ENCODE assay signal across 8 cellular contexts in the genomic region with DNA sequence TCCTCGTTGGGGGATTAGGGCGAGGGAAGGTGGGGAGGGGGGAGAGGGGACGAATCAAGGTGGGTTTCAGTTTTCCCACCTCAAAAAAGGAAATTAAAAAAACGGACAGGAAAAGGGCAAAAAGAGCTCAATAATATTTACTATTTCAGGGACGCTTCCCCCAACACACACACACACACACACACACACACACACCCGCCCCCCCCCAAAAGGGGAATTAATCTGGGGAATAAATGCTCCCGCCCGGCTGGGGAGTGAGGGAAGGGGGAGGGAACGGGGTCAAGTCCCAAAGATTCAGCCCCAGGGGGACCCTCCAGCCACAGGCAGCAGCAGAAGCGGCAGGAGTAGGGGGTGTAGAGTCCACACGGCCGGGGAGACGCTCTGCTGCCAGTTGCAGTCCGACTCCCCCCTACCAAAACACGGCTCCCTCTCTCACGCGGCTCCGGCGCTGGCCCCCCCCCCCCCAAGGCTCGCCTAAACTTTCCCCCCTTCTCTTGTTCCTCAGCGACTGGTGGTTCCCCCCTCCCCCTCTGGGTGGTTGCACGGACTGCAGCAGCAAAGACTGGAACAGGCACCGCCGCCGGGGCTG. TPM values are rescaled to one million over a fixed set of nuclear protein-coding genes. Genes with fewer than 3 reads are reported as not detected.
DNase-seq lines count a peak whose midpoint lies in the region; ATAC-seq, FAIRE-seq and TF ChIP-seq lines count a peak whose summit lies in the region.

No MANE protein-coding gene starts in this region.

- H3K9me3 ChIP-seq in keratinocyte (ENCODE audit: control insufficient read depth, low read depth, low read length) (no peaks in the 10 kb centered on the region), stomach smooth muscle (ENCODE audit: control insufficient read depth in 2 of 2, low read length in 2 of 2) (no peaks in the 10 kb centered on the region)

- peaks cover 7% of the 10 kb centered on the region for H4K20me1 ChIP-seq in keratinocyte (ENCODE audit: control insufficient read depth, extremely low read depth, insufficient read depth, low read length)

- dilution Hi-C loops in keratinocyte (cut with MboI; ENCODE audit: extremely low pct_ligation_motif_present, low sequenced_read_pairs), result no loop called here

- TF ChIP-seq CTCF in keratinocyte (optimal IDR thresholded peaks at IDR 0.05 in 1 of 3, IDR thresholded peaks at IDR 0.05 in 1 of 3, conservative IDR thresholded peaks at IDR 0.05 in 1 of 3; ENCODE audit: extremely low read depth in 1 of 3, insufficient read depth in 2 of 3, low read length in 3 of 3), result no peak

- H3K4me3 ChIP-seq in keratinocyte (ENCODE audit: control insufficient read depth in 2 of 3, extremely low read depth in 1 of 3, insufficient read depth in 2 of 3, low read depth in 1 of 3, low read length in 3 of 3) (peak overlapping the region; percentile 72 to 95 (median 92)), stomach smooth muscle (ENCODE audit: low read length in 2 of 2) (peak overlapping the region; percentile 81 to 95)

- H3K9ac ChIP-seq in keratinocyte (ENCODE audit: control insufficient read depth, extremely low read depth, insufficient read depth, low read length), result peak overlapping the region; percentile 93
- peak overlapping the region; percentile 89 to 95 for H3K9ac ChIP-seq in stomach smooth muscle (ENCODE audit: low read length in 2 of 2)

- H3K27me3 ChIP-seq in keratinocyte (ENCODE audit: control insufficient read depth, extremely low read depth, insufficient read depth, low read length), result no peaks in the 10 kb centered on the region
- H3K27me3 ChIP-seq in stomach smooth muscle (ENCODE audit: control insufficient read depth in 1 of 2, insufficient read depth in 2 of 2, low read length in 2 of 2), result no peaks in the 10 kb centered on the region

- FAIRE-seq in keratinocyte (lab: Jason Lieb, UNC), result no peak

- H3K4me1 Mint-ChIP-seq in activated CD4-positive, alpha-beta T cell treated with anti-CD3 and anti-CD28 coated beads, Interleukin-2, amount 10 ng/mL, durations not matched to agents 7 days and 5 days, result peaks cover 31% of the 10 kb centered on the region
- peaks cover 25% of the 10 kb centered on the region for H3K4me1 Mint-ChIP-seq in activated T-helper 2 cell treated with anti-CD3 and anti-CD28 coated beads, Interferon-gamma antibody, Interleukin-2, Interleukin-4, amounts not matched to agents 10 μg/mL and 5 μg/mL and 100 μg/mL, durations not matched to agents 14 hours and 24 hours and 36 hours (ENCODE audit: low read depth)

- no peaks in the 10 kb centered on the region for H3K27me3 Mint-ChIP-seq in activated CD4-positive, alpha-beta T cell treated with anti-CD3 and anti-CD28 coated beads, Interleukin-2, amount 10 ng/mL, durations not matched to agents 7 days and 5 days
- H3K27me3 Mint-ChIP-seq in activated T-helper 2 cell treated with anti-CD3 and anti-CD28 coated beads, Interferon-gamma antibody, Interleukin-2, Interleukin-4, amounts not matched to agents 10 μg/mL and 5 μg/mL and 100 μg/mL, durations not matched to agents 14 hours and 24 hours and 36 hours (ENCODE audit: low read depth), result no peaks in the 10 kb centered on the region

- H3K36me3 ChIP-seq in keratinocyte (ENCODE audit: control insufficient read depth in 2 of 2, extremely low read depth in 1 of 2, insufficient read depth in 2 of 2, low read length in 2 of 2), result no peaks in the 10 kb centered on the region
- no peaks in the 10 kb centered on the region for H3K36me3 ChIP-seq in stomach smooth muscle (ENCODE audit: control insufficient read depth in 2 of 2, insufficient read depth in 2 of 2, low read length in 2 of 2)

- no peak for ATAC-seq in GM18909 (IDR thresholded peaks at IDR 0.05; ENCODE audit: poor library complexity, unreplicated experiment)
- ATAC-seq in left colon, result no peak
- no peak for ATAC-seq in GM21576 (IDR thresholded peaks at IDR 0.05; ENCODE audit: unreplicated experiment)

- intact Hi-C loops in activated T-helper 2 cell treated with anti-CD3 and anti-CD28 coated beads, Interferon-gamma antibody, Interleukin-2, Interleukin-4, amounts not matched to agents 10 μg/mL and 5 μg/mL and 100 μg/mL, durations not matched to agents 14 hours and 24 hours and 36 hours (cut with micrococcal nuclease), result loop anchor here (1.0 to 5.0 kb wide), 12 partner anchors 66 to 660 kb away; a partner anchor contains a TSS
- intact Hi-C loops in left colon (cut with DNase I, micrococcal nuclease), result no loop called here

- H3K36me3 Mint-ChIP-seq in activated CD4-positive, alpha-beta T cell treated with anti-CD3 and anti-CD28 coated beads, Interleukin-2, amount 10 ng/mL, durations not matched to agents 7 days and 5 days (ENCODE audit: low read depth), result peaks cover 24% of the 10 kb centered on the region
- peaks cover 37% of the 10 kb centered on the region for H3K36me3 Mint-ChIP-seq in activated T-helper 2 cell treated with anti-CD3 and anti-CD28 coated beads, Interferon-gamma antibody, Interleukin-2, Interleukin-4, amounts not matched to agents 10 μg/mL and 5 μg/mL and 100 μg/mL, durations not matched to agents 14 hours and 24 hours and 36 hours (ENCODE audit: low read depth)

- H3K4me1 ChIP-seq in keratinocyte (ENCODE audit: control insufficient read depth, extremely low read depth, insufficient read depth, low read length) (peaks cover 17% of the 10 kb centered on the region), stomach smooth muscle (ENCODE audit: control insufficient read depth, insufficient read depth, low read length) (peaks cover 11% of the 10 kb centered on the region)

- CTCF ChIA-PET in activated CD4-positive, alpha-beta T cell treated with anti-CD3 and anti-CD28 coated beads, Interleukin-2, amount 10 ng/mL, durations not matched to agents 7 days and 5 days (lab: Charles Lee), result interaction anchor here (1.1 kb wide), 2 partner anchors 111 to 162 kb away, joined by 3 read pairs; no protein-coding TSS in a partner anchor

- no peak for DNase-seq in activated CD4-positive, alpha-beta T cell treated with anti-CD3 and anti-CD28 coated beads, Interleukin-2, amount 10 ng/mL, durations not matched to agents 7 days and 5 days
- DNase-seq in activated CD4-positive, alpha-beta T cell treated with anti-CD3 and anti-CD28 coated beads, Interleukin-2, amount 50 U/mL, for 4 hours, result no peak
- DNase-seq in activated T-helper 2 cell treated with anti-CD3 and anti-CD28 coated beads, Interferon-gamma antibody, Interleukin-2, Interleukin-4, amounts not matched to agents 10 μg/mL and 5 μg/mL and 100 μg/mL, durations not matched to agents 14 hours and 24 hours and 36 hours (ENCODE audit: low spot score), result no peak
- DNase-seq in keratinocyte (ENCODE audit: low read depth, low spot score) (no peak), left colon (no peak)

- peak overlapping the region; percentile 3 for H3K4me2 ChIP-seq in keratinocyte (ENCODE audit: control insufficient read depth, extremely low read depth, insufficient read depth, low read depth, low read length)

- peak overlapping the region; percentile 100 for H3K27ac Mint-ChIP-seq in activated CD4-positive, alpha-beta T cell treated with anti-CD3 and anti-CD28 coated beads, Interleukin-2, amount 10 ng/mL, durations not matched to agents 7 days and 5 days
- H3K27ac Mint-ChIP-seq in activated T-helper 2 cell treated with anti-CD3 and anti-CD28 coated beads, Interferon-gamma antibody, Interleukin-2, Interleukin-4, amounts not matched to agents 10 μg/mL and 5 μg/mL and 100 μg/mL, durations not matched to agents 14 hours and 24 hours and 36 hours, result peak overlapping the region; percentile 100

- H2AFZ ChIP-seq in keratinocyte (ENCODE audit: control insufficient read depth, low read length), result peak overlapping the region; percentile 41

- POLR2A ChIA-PET in activated CD4-positive, alpha-beta T cell treated with anti-CD3 and anti-CD28 coated beads, Interleukin-2, amount 10 ng/mL, durations not matched to agents 7 days and 5 days (lab: Charles Lee), result interaction anchor here (0.5 to 1.3 kb wide), 5 partner anchors 96 to 353 kb away, joined by 3 to 4 read pairs (median 3); no protein-coding TSS in a partner anchor

- peaks cover 52% of the 10 kb centered on the region for H3K79me2 ChIP-seq in keratinocyte (ENCODE audit: control insufficient read depth, insufficient read depth, low read length)

- H3K27ac ChIP-seq in keratinocyte (ENCODE audit: control insufficient read depth, insufficient read depth, low read length) (peak overlapping the region; percentile 97), stomach smooth muscle (ENCODE audit: low read length) (peak overlapping the region; percentile 97)

- no peaks in the 10 kb centered on the region for H3K9me1 ChIP-seq in keratinocyte (ENCODE audit: control insufficient read depth, extremely low read depth, insufficient read depth, low read length)

- no peaks in the 10 kb centered on the region for H3K9me3 Mint-ChIP-seq in activated CD4-positive, alpha-beta T cell treated with anti-CD3 and anti-CD28 coated beads, Interleukin-2, amount 10 ng/mL, durations not matched to agents 7 days and 5 days
- no peaks in the 10 kb centered on the region for H3K9me3 Mint-ChIP-seq in activated T-helper 2 cell treated with anti-CD3 and anti-CD28 coated beads, Interferon-gamma antibody, Interleukin-2, Interleukin-4, amounts not matched to agents 10 μg/mL and 5 μg/mL and 100 μg/mL, durations not matched to agents 14 hours and 24 hours and 36 hours

- peak overlapping the region; percentile 85 for H3K4me3 Mint-ChIP-seq in activated CD4-positive, alpha-beta T cell treated with anti-CD3 and anti-CD28 coated beads, Interleukin-2, amount 10 ng/mL, durations not matched to agents 7 days and 5 days
- H3K4me3 Mint-ChIP-seq in activated T-helper 2 cell treated with anti-CD3 and anti-CD28 coated beads, Interferon-gamma antibody, Interleukin-2, Interleukin-4, amounts not matched to agents 10 μg/mL and 5 μg/mL and 100 μg/mL, durations not matched to agents 14 hours and 24 hours and 36 hours (ENCODE audit: low read depth), result peak overlapping the region; percentile 99

RNA-seq across cellular contexts. Expression of a gene that starts 0.5 kb away (rescaled TPM):
- 100 to 1,000 TPM; 208 TPM for total RNA-seq in activated CD4-positive, alpha-beta T cell treated with anti-CD3 and anti-CD28 coated beads, Interleukin-2, amount 10 ng/mL, durations not matched to agents 7 days and 5 days
- total RNA-seq in activated T-helper 2 cell treated with anti-CD3 and anti-CD28 coated beads, Interferon-gamma antibody, Interleukin-2, Interleukin-4, amounts not matched to agents 10 μg/mL and 5 μg/mL and 100 μg/mL, durations not matched to agents 14 hours and 24 hours and 36 hours, result 218 and 221 TPM in 2 replicates
- polyA plus RNA-seq in keratinocyte, result 61.9 to 144 TPM (median 79.8 TPM) in 3 replicates
- polyA plus RNA-seq in keratinocyte (2011; ENCODE audit: low read depth), result 236 TPM
- 37.3 and 85.1 TPM in 2 replicates for polyA plus RNA-seq in keratinocyte (2011; cell fraction: cytosol; rRNA removed)
- 154 and 189 TPM in 2 replicates for polyA plus RNA-seq in keratinocyte (2011; cell fraction: nucleus; rRNA removed)
- polyA plus RNA-seq in keratinocyte (2012; ENCODE audit: low replicate concordance), result 57.8 and 71.2 TPM in 2 replicates
- 19.6 to 173 TPM (median 81.6 TPM) in 3 replicates for polyA minus RNA-seq in keratinocyte
- 66.4 TPM for polyA minus RNA-seq in keratinocyte (2011; cell fraction: cytosol; rRNA and poly(A)+ RNA removed)
- polyA minus RNA-seq in keratinocyte (2011; cell fraction: nucleus; rRNA and poly(A)+ RNA removed), result 83.3 and 170 TPM in 2 replicates
- total RNA-seq in left colon, result 10 to 100 TPM; 58.3 to 62.6 TPM
